ENCODE assay signal across 23 cellular contexts in the genomic region with DNA sequence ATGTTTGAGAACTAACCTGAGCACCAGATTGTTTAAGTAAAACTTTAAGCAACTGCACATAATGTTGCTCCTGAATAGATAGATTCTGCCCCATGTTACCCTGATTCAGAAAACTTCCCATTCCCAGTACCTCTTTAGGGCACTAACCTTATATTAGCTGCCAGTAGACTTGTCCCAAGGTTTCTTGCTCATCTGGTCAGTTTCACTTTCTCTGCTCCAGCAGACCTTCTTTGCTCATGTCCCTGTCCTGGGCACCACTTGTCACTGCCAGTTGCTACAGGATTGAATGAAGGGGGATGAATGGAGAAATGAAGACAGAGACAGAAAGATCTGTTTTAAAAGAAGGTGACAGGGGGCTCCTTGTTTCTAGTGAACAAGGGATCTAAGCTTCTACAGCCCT.
"Had no signal": no experiment of that assay in that cellular context is flagged by ENCODE, and none has a peak within 500 bp of the region (broad histone marks: within the 10 kb centered on the region; RNA-seq: fewer than 3 reads in every experiment).

No MANE protein-coding gene starts in this region.

- H3K27ac Mint-ChIP-seq: immature natural killer cell; naive B cell; natural killer cell treated with Interleukin-12 subunit alpha and Interleukin-12 subunit beta and Interleukin-15 and Interleukin-18, amount 100 ng/mL, for 72 hours; stimulated activated naive B cell treated with anti-CD40 and anti-IgM and Interleukin-4, amounts not matched to agents 10 μg/mL and 1 μg/mL and 100 μg/mL, for 72 hours; stimulated activated naive CD8-positive, alpha-beta T cell treated with anti-CD3 and anti-CD28 coated beads, Interleukin-15, Interleukin-2, amounts not matched to agents 100 ng/mL and 50 ng/mL, for 24 hours had no signal

- H3K9me3 Mint-ChIP-seq: stimulated activated naive CD8-positive, alpha-beta T cell treated with anti-CD3 and anti-CD28 coated beads, Interleukin-15, Interleukin-2, amounts not matched to agents 100 ng/mL and 50 ng/mL, for 24 hours had no signal

- FAIRE-seq: frontal cortex had no signal

- H3K4me1 Mint-ChIP-seq: immature natural killer cell; naive B cell; stimulated activated naive B cell treated with anti-CD40 and anti-IgM and Interleukin-4, amounts not matched to agents 10 μg/mL and 1 μg/mL and 100 μg/mL, for 72 hours had no signal

- H3K9me3 ChIP-seq: lower lobe of right lung, prostate gland, right atrium auricular region, thoracic aorta, tibial nerve, upper lobe of right lung, uterus had no signal

- H3K36me3 Mint-ChIP-seq: immature natural killer cell; naive B cell; stimulated activated naive B cell treated with anti-CD40 and anti-IgM and Interleukin-4, amounts not matched to agents 10 μg/mL and 1 μg/mL and 100 μg/mL, for 72 hours had no signal

- DNase-seq: cerebellar nuclear complex; dorsolateral prefrontal cortex; effector CD4-positive, alpha-beta T cell; hypothalamus; immature natural killer cell; islet precursor cell; left lung; lower lobe of right lung; naive B cell; nucleus accumbens; stimulated activated CD4-positive, alpha-beta T cell treated with anti-CD3 and anti-CD28 coated beads, Interleukin-15, amount 100 ng/mL, for 24 hours; stimulated activated CD4-positive, alpha-beta T cell treated with anti-CD3 and anti-CD28 coated beads, Interleukin-2, amount 100 ng/mL, for 48 hours; stimulated activated naive B cell treated with anti-CD40 and anti-IgM and Interleukin-4, amounts not matched to agents 10 μg/mL and 1 μg/mL and 100 μg/mL, for 72 hours; upper lobe of right lung; uterus had no signal

- H3K4me3 ChIP-seq: dorsolateral prefrontal cortex, left lung, lower lobe of right lung, prostate gland, right atrium auricular region, skin epidermis, thoracic aorta, tibial nerve, upper lobe of right lung, uterus had no signal

- ATAC-seq: left lung; lower lobe of right lung; natural killer cell treated with Interleukin-12 subunit alpha and Interleukin-12 subunit beta and Interleukin-15 and Interleukin-18, amount 100 ng/mL, for 72 hours; stimulated activated naive B cell treated with anti-CD40 and anti-IgM and Interleukin-4, amounts not matched to agents 10 μg/mL and 1 μg/mL and 100 μg/mL, for 72 hours; upper lobe of right lung had no signal

- H3K4me3 Mint-ChIP-seq: immature natural killer cell; naive B cell; natural killer cell treated with Interleukin-12 subunit alpha and Interleukin-12 subunit beta and Interleukin-15 and Interleukin-18, amount 100 ng/mL, for 72 hours; stimulated activated naive B cell treated with anti-CD40 and anti-IgM and Interleukin-4, amounts not matched to agents 10 μg/mL and 1 μg/mL and 100 μg/mL, for 72 hours; stimulated activated naive CD8-positive, alpha-beta T cell treated with anti-CD3 and anti-CD28 coated beads, Interleukin-15, Interleukin-2, amounts not matched to agents 100 ng/mL and 50 ng/mL, for 24 hours had no signal

- H3K4me1 ChIP-seq: left lung, lower lobe of right lung, prostate gland, right atrium auricular region, tibial nerve, upper lobe of right lung, uterus had no signal

- H3K36me3 ChIP-seq: left lung, lower lobe of right lung, prostate gland, right atrium auricular region, thoracic aorta, tibial nerve, upper lobe of right lung, uterus had no signal

- H3K27ac ChIP-seq: dorsolateral prefrontal cortex, left lung, lower lobe of right lung, prostate gland, right atrium auricular region, skin epidermis, thoracic aorta, tibial nerve, upper lobe of right lung, uterus had no signal

- H3K27me3 ChIP-seq: left lung, right atrium auricular region, tibial nerve, upper lobe of right lung, uterus had no signal

- H3K27me3 Mint-ChIP-seq: naive B cell; natural killer cell treated with Interleukin-12 subunit alpha and Interleukin-12 subunit beta and Interleukin-15 and Interleukin-18, amount 100 ng/mL, for 72 hours; stimulated activated naive B cell treated with anti-CD40 and anti-IgM and Interleukin-4, amounts not matched to agents 10 μg/mL and 1 μg/mL and 100 μg/mL, for 72 hours; stimulated activated naive CD8-positive, alpha-beta T cell treated with anti-CD3 and anti-CD28 coated beads, Interleukin-15, Interleukin-2, amounts not matched to agents 100 ng/mL and 50 ng/mL, for 24 hours had no signal
